16 cellular contexts compared by ENCODE assay signal in genomic region chr18:55102508-55102907, GRCh38.
A peak's percentile ranks its signal among the peaks of the same experiment; 100 is the strongest.
DNase-seq lines count a peak whose midpoint lies in the region; ATAC-seq and TF ChIP-seq lines count a peak whose summit lies in the region.
"Had no signal": no experiment of that assay in that cellular context is flagged by ENCODE, and none has a peak within 500 bp of the region (broad histone marks: within the 10 kb centered on the region; RNA-seq: fewer than 3 reads in every experiment).

No MANE protein-coding gene starts in this region.

- H3K4me3 Mint-ChIP-seq in Caco-2 (ENCODE audit: unreplicated experiment) (no peak overlapping the region), T-cell (no peak overlapping the region)
- H3K4me3 Mint-ChIP-seq: CD8-positive, alpha-beta memory T cell; GM23338; T-helper 1 cell treated with Interleukin-12 subunit alpha and Interleukin-12 subunit beta and Interleukin-4 antibody, amounts not matched to agents 30 μg/mL and 1 μg/mL, for 36 hours had no signal

- TF ChIP-seq CTCF in Caco-2 (IDR thresholded peaks at IDR 0.05; ENCODE audit: insufficient read depth in 1 of 2, low read depth in 1 of 2, low read length in 1 of 2, severe bottlenecking in 1 of 2, unreplicated experiment in 1 of 2), result no peak
- no peak for TF ChIP-seq CTCF in HEK293 (tag by site-specific recombination; IDR thresholded peaks at IDR 0.05)

- H3K27me3 Mint-ChIP-seq in Caco-2 (ENCODE audit: insufficient read depth, unreplicated experiment) (no peaks in the 10 kb centered on the region), T-cell (peaks cover 3 to 10% of the 10 kb centered on the region in 2 donors)
- H3K27me3 Mint-ChIP-seq: CD8-positive, alpha-beta memory T cell had no signal

- no TSS peak for BruUV-seq in Caco-2 (replicated peaks; lab: Mats Ljungman, UMichigan)

- H3K4me1 ChIP-seq in Caco-2, result peaks cover 41% of the 10 kb centered on the region
- H3K4me1 ChIP-seq in HEK293 (ENCODE audit: control insufficient read depth, insufficient read depth, low read length), result peaks cover 10% of the 10 kb centered on the region
- peaks cover 6% of the 10 kb centered on the region for H3K4me1 ChIP-seq in adipocyte (ENCODE audit: control insufficient read depth, insufficient read depth, low read length)

- intact Hi-C loops in Caco-2 (cut with micrococcal nuclease; ENCODE audit: unreplicated experiment), result no loop called here

- H3K4me1 Mint-ChIP-seq in Caco-2 (ENCODE audit: low read depth, unreplicated experiment), result peaks cover 23% of the 10 kb centered on the region
- no peaks in the 10 kb centered on the region for H3K4me1 Mint-ChIP-seq in T-cell
- H3K4me1 Mint-ChIP-seq: CD8-positive, alpha-beta memory T cell; GM23338 had no signal

- H3K36me3 ChIP-seq in Caco-2 (ENCODE audit: control insufficient read depth, insufficient read depth, low read length) (no peaks in the 10 kb centered on the region), HEK293 (ENCODE audit: control insufficient read depth in 2 of 2, insufficient read depth in 1 of 2, low read length in 2 of 2) (no peaks in the 10 kb centered on the region), adipocyte (ENCODE audit: control insufficient read depth, insufficient read depth, low read length, severe bottlenecking) (no peaks in the 10 kb centered on the region)

- DNase-seq in Caco-2, result no peak
- DNase-seq in adipocyte (ENCODE audit: low read depth), result peak; percentile 47
- peak; percentile 21 for DNase-seq in myocyte (ENCODE audit: low read depth)
- no peak for DNase-seq in RPMI8226
- DNase-seq in T-cell, result no peak
- DNase-seq in NCI-H69 (lab: John Stamatoyannopoulos, UW), result no peak
- DNase-seq: CD8-positive, alpha-beta memory T cell; DMS153; NCI-H146; NCI-H526 treated with DMSO at 0.1 percent for 48 hours; Right ventricle myocardium superior; SK-N-SH had no signal

- no peak overlapping the region for H3K9ac ChIP-seq in adipocyte (ENCODE audit: low read length)
- H3K9ac ChIP-seq: SK-N-SH had no signal

- POLR2A ChIA-PET in Caco-2 (lab: Charles Lee) (no interaction called here), HEK293 (lab: Yijun Ruan, JAX) (no interaction called here), T-cell (lab: Charles Lee) (no interaction called here)

- H3K27ac Mint-ChIP-seq in Caco-2 (ENCODE audit: unreplicated experiment) (peak overlapping the region; percentile 91), T-cell (no peak overlapping the region)
- H3K27ac Mint-ChIP-seq: CD8-positive, alpha-beta memory T cell; GM23338; T-helper 1 cell treated with Interleukin-12 subunit alpha and Interleukin-12 subunit beta and Interleukin-4 antibody, amounts not matched to agents 30 μg/mL and 1 μg/mL, for 36 hours had no signal

- H3K9me3 ChIP-seq in Caco-2, result no peaks in the 10 kb centered on the region
- H3K9me3 ChIP-seq in HEK293 (ENCODE audit: control insufficient read depth, insufficient read depth, low read depth, low read length), result no peaks in the 10 kb centered on the region
- no peaks in the 10 kb centered on the region for H3K9me3 ChIP-seq in adipocyte (ENCODE audit: control insufficient read depth, low read length)
- H3K9me3 ChIP-seq: SK-N-SH had no signal

- no peaks in the 10 kb centered on the region for H3K36me3 Mint-ChIP-seq in Caco-2 (ENCODE audit: insufficient read depth, unreplicated experiment)
- H3K36me3 Mint-ChIP-seq in T-cell, result no peaks in the 10 kb centered on the region
- H3K36me3 Mint-ChIP-seq: CD8-positive, alpha-beta memory T cell had no signal

- H3K27me3 ChIP-seq in Caco-2 (replicated peaks; ENCODE audit: control insufficient read depth, insufficient read depth, low read length) (no peaks in the 10 kb centered on the region), adipocyte (replicated peaks; ENCODE audit: control insufficient read depth, insufficient read depth, low read length) (no peaks in the 10 kb centered on the region)

- H3K9me3 Mint-ChIP-seq in Caco-2 (ENCODE audit: unreplicated experiment) (peaks cover 10% of the 10 kb centered on the region), T-cell (no peaks in the 10 kb centered on the region)
- H3K9me3 Mint-ChIP-seq: GM23338; T-helper 1 cell treated with Interleukin-12 subunit alpha and Interleukin-12 subunit beta and Interleukin-4 antibody, amounts not matched to agents 30 μg/mL and 1 μg/mL, for 36 hours had no signal

- ATAC-seq in T-cell (replicated peaks in 1 of 4), result no peak
- ATAC-seq: GM23338, Panc1 had no signal

- CTCF ChIA-PET in Caco-2 (lab: Charles Lee) (no interaction called here), HEK293 (lab: Yijun Ruan, JAX) (no interaction called here), T-cell (lab: Charles Lee) (no interaction called here)

- H3K4me3 ChIP-seq in Caco-2 (ENCODE audit: low read depth, low read length) (no peak overlapping the region), HEK293 (ENCODE audit: low read depth, low read length) (no peak overlapping the region), adipocyte (ENCODE audit: low read length) (no peak overlapping the region)
- H3K4me3 ChIP-seq: GM23338 had no signal

- H3K27ac ChIP-seq in HEK293 (ENCODE audit: extremely low read depth, low read depth, low read length), result no peak overlapping the region

TF ChIP-seq in HEK293, 187 proteins besides CTCF, POLR2A, EP300 and RAD21:
- peak; percentile 70 for TF ChIP-seq OSR2 (tag by site-specific recombination; IDR thresholded peaks at IDR 0.05)
- TF ChIP-seq ZNF221 (tag by site-specific recombination; IDR thresholded peaks at IDR 0.05; ENCODE audit: borderline replicate concordance), result no peak
- no peak for TF ChIP-seq OVOL3 (tag by site-specific recombination; IDR thresholded peaks at IDR 0.05)
- peak; percentile 50; the same call in 1 of the 2 replicates for TF ChIP-seq PRDM10 (tag by site-specific recombination; IDR thresholded peaks at IDR 0.05)
- 0 out of 2 replicates have a peak, but pooled peaks have one; percentile 28 for TF ChIP-seq ZNF335 (tag by site-specific recombination; conservative IDR thresholded peaks at IDR 0.05)
- TF ChIP-seq KLF7 (tag by site-specific recombination; IDR thresholded peaks at IDR 0.05; ENCODE audit: borderline replicate concordance), result no peak
TF ChIP-seq in HEK293: peak in this region for 3.

Comparison
In these comparisons a context has a peak if more than half of its experiments do, and no peak if none do; other contexts are left out.
1. DNase-seq: peak in adipocyte (single experiment) and myocyte (single experiment); none in Caco-2 (0 of 2), RPMI8226 (single experiment), T-cell (0 of 34) and NCI-H69 (single experiment).